ENCODE assay signal across 13 cellular contexts in the genomic region with DNA sequence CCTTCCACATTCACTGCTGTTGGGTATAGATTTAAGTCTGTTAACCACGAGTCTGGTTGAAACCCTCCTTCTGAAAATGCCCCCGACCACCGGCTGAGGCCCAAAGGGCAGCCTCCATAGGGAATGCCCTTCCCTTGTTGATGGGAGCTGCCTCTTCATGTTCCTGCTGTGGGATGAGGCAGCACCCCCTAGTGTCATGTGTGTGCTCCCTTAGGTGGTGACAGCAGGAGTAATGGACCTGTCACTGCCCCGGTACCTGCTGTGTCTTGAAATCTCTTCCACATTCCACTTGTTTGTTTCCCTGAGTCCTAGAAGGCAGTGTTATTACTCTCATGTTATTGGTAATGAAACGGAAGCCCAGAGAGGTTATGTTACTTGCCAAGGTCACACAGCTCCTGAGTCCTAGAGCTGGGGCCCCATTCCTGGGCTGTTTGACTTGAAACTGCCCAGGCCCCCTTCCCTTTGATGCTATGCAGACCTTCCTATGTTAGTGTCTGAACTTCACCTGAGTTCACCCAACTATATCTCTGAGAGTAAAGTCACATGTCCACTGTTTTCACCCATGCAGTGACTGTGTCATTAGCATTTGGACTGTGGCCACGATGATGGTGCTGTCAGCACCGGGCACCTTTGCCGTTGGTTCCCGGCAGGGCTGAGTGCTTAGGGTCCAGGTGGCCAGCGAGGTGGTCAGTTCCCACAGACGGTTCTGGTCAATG.
DNase-seq lines count a peak whose midpoint lies in the region; ATAC-seq, FAIRE-seq and TF ChIP-seq lines count a peak whose summit lies in the region.
"Had no signal": no experiment of that assay in that cellular context is flagged by ENCODE, and none has a peak within 500 bp of the region (broad histone marks: within the 10 kb centered on the region; RNA-seq: fewer than 3 reads in every experiment).

No MANE protein-coding gene starts in this region.

- intact Hi-C loops in esophagus squamous epithelium (cut with DNase I) = no loop called here

- no peak overlapping the region for H3K4me3 Mint-ChIP-seq in activated CD8-positive, alpha-beta memory T cell treated with anti-CD3 and anti-CD28 coated beads, Interleukin-2, amount 10 ng/mL, durations not matched to agents 7 days and 5 days

- CTCF ChIA-PET in activated CD8-positive, alpha-beta memory T cell treated with anti-CD3 and anti-CD28 coated beads, Interleukin-2, amount 10 ng/mL, durations not matched to agents 7 days and 5 days (lab: Charles Lee) = no interaction called here

- H3K36me3 ChIP-seq in BE2C = no peaks in the 10 kb centered on the region; the same call in 1 of the 2 replicates
- peaks cover 6 to 11% of the 10 kb centered on the region in 2 experiments for H3K36me3 ChIP-seq in keratinocyte (ENCODE audit: control insufficient read depth in 2 of 2, extremely low read depth in 1 of 2, insufficient read depth in 2 of 2, low read length in 2 of 2)
- H3K36me3 ChIP-seq in esophagus squamous epithelium = peaks cover 0 to 63% (median 9%) of the 10 kb centered on the region in 3 donors
- H3K36me3 ChIP-seq: uterus had no signal

- H3K9ac ChIP-seq in keratinocyte (ENCODE audit: control insufficient read depth, extremely low read depth, insufficient read depth, low read length) = no peak overlapping the region

- H3K27me3 ChIP-seq in BE2C (no peaks in the 10 kb centered on the region), keratinocyte (ENCODE audit: control insufficient read depth, extremely low read depth, insufficient read depth, low read length) (no peaks in the 10 kb centered on the region), esophagus squamous epithelium (no peaks in the 10 kb centered on the region)
- H3K27me3 ChIP-seq: uterus had no signal

- no peak overlapping the region for H3K27ac Mint-ChIP-seq in activated CD8-positive, alpha-beta memory T cell treated with anti-CD3 and anti-CD28 coated beads, Interleukin-2, amount 10 ng/mL, durations not matched to agents 7 days and 5 days

- no peak for FAIRE-seq in keratinocyte (lab: Jason Lieb, UNC)

- no peak for DNase-seq in BE2C
- DNase-seq in keratinocyte (ENCODE audit: low read depth, low spot score) = no peak
- DNase-seq in esophagus squamous epithelium (lab: John Stamatoyannopoulos, UW) = no peak
- no peak for DNase-seq in NCI-H146 treated with DMSO at 0.1 percent for 48 hours (lab: John Stamatoyannopoulos, UW; ENCODE audit: unreplicated experiment)
- DNase-seq in activated CD8-positive, alpha-beta memory T cell treated with anti-CD3 and anti-CD28 coated beads, Interleukin-2, amount 10 ng/mL, durations not matched to agents 7 days and 5 days = no peak
- DNase-seq: activated effector memory CD4-positive, alpha-beta T cell treated with Interleukin-2 at 50 U/mL for 16 hours; effector CD4-positive, alpha-beta T cell; KBM-7; NCI-H526 treated with DMSO at 0.1 percent for 48 hours; uterus had no signal

- H3K4me1 Mint-ChIP-seq in activated CD8-positive, alpha-beta memory T cell treated with anti-CD3 and anti-CD28 coated beads, Interleukin-2, amount 10 ng/mL, durations not matched to agents 7 days and 5 days = peaks cover 12% of the 10 kb centered on the region

- TF ChIP-seq CTCF in BE2C (IDR thresholded peaks at IDR 0.05; ENCODE audit: low read depth, low read length) = peak; percentile 47
- peak; percentile 28 for TF ChIP-seq CTCF in GM12873 (IDR thresholded peaks at IDR 0.05; ENCODE audit: insufficient read depth, low read depth, low read length, missing control alignments)
- TF ChIP-seq CTCF in VCaP (conservative IDR thresholded peaks at IDR 0.05) = no peak; the same call in 1 of the 2 replicates
- peak; percentile 31 to 80 (median 42) for TF ChIP-seq CTCF in keratinocyte (optimal IDR thresholded peaks at IDR 0.05 in 1 of 3, IDR thresholded peaks at IDR 0.05 in 1 of 3, conservative IDR thresholded peaks at IDR 0.05 in 1 of 3; ENCODE audit: extremely low read depth in 1 of 3, insufficient read depth in 2 of 3, low read length in 3 of 3)
- peak in 1 of 6 experiments; percentile 32 for TF ChIP-seq CTCF in esophagus squamous epithelium (IDR thresholded peaks at IDR 0.05)

- H3K4me3 ChIP-seq in BE2C (ENCODE audit: low read depth, low read length) (no peak overlapping the region), keratinocyte (ENCODE audit: control insufficient read depth in 2 of 3, extremely low read depth in 1 of 3, insufficient read depth in 2 of 3, low read depth in 1 of 3, low read length in 3 of 3) (no peak overlapping the region), esophagus squamous epithelium (no peak overlapping the region)
- H3K4me3 ChIP-seq: uterus had no signal

- H3K4me1 ChIP-seq in BE2C (peaks cover 11% of the 10 kb centered on the region), keratinocyte (ENCODE audit: control insufficient read depth, extremely low read depth, insufficient read depth, low read length) (peaks cover 4% of the 10 kb centered on the region), esophagus squamous epithelium (peaks cover 0 to 17% (median 0%) of the 10 kb centered on the region in 3 donors)
- H3K4me1 ChIP-seq: uterus had no signal

- H3K9me3 ChIP-seq in BE2C = no peaks in the 10 kb centered on the region
- H3K9me3 ChIP-seq in keratinocyte (ENCODE audit: control insufficient read depth, low read depth, low read length) = no peaks in the 10 kb centered on the region
- H3K9me3 ChIP-seq in esophagus squamous epithelium = no peaks in the 10 kb centered on the region
- H3K9me3 ChIP-seq: uterus had no signal

- H3K27ac ChIP-seq in VCaP (peak overlapping the region; percentile 66), keratinocyte (ENCODE audit: control insufficient read depth, insufficient read depth, low read length) (no peak overlapping the region), esophagus squamous epithelium (no peak overlapping the region)
- H3K27ac ChIP-seq: uterus had no signal

- dilution Hi-C loops in keratinocyte (cut with MboI; ENCODE audit: extremely low pct_ligation_motif_present, low sequenced_read_pairs) = no loop called here

- WGBS in esophagus squamous epithelium, 2 donors = 79 to 93% methylated on average over 8 to 11 of the region's 11 CpGs

- H2AFZ ChIP-seq in keratinocyte (ENCODE audit: control insufficient read depth, low read length) = no peak overlapping the region

- H3K36me3 Mint-ChIP-seq in activated CD8-positive, alpha-beta memory T cell treated with anti-CD3 and anti-CD28 coated beads, Interleukin-2, amount 10 ng/mL, durations not matched to agents 7 days and 5 days = no peaks in the 10 kb centered on the region

- H3K4me2 ChIP-seq in keratinocyte (ENCODE audit: control insufficient read depth, extremely low read depth, insufficient read depth, low read depth, low read length) = no peak overlapping the region

- H3K79me2 ChIP-seq in keratinocyte (ENCODE audit: control insufficient read depth, insufficient read depth, low read length) = no peaks in the 10 kb centered on the region

- no peak for TF ChIP-seq POLR2A in esophagus squamous epithelium (IDR thresholded peaks at IDR 0.05)

- ATAC-seq in HG03457 (IDR thresholded peaks at IDR 0.05; ENCODE audit: unreplicated experiment) = no peak
- ATAC-seq in activated CD8-positive, alpha-beta memory T cell treated with anti-CD3 and anti-CD28 coated beads, Interleukin-2, amount 10 ng/mL, durations not matched to agents 7 days and 5 days = no peak

- no peaks in the 10 kb centered on the region for H3K27me3 Mint-ChIP-seq in activated CD8-positive, alpha-beta memory T cell treated with anti-CD3 and anti-CD28 coated beads, Interleukin-2, amount 10 ng/mL, durations not matched to agents 7 days and 5 days

- H4K20me1 ChIP-seq in keratinocyte (ENCODE audit: control insufficient read depth, extremely low read depth, insufficient read depth, low read length) = no peaks in the 10 kb centered on the region

- H3K9me1 ChIP-seq in keratinocyte (ENCODE audit: control insufficient read depth, extremely low read depth, insufficient read depth, low read length) = no peaks in the 10 kb centered on the region

- H3K9me3 Mint-ChIP-seq in activated CD8-positive, alpha-beta memory T cell treated with anti-CD3 and anti-CD28 coated beads, Interleukin-2, amount 10 ng/mL, durations not matched to agents 7 days and 5 days (ENCODE audit: low read depth) = no peaks in the 10 kb centered on the region
